12 cellular contexts compared by ENCODE assay signal in genomic region chr2:207683879-207684627, GRCh38. TPM values are rescaled to one million over a fixed set of nuclear protein-coding genes. Genes with fewer than 3 reads are reported as not detected.
DNase-seq lines count a peak whose midpoint lies in the region; ATAC-seq, FAIRE-seq and TF ChIP-seq lines count a peak whose summit lies in the region.
"Had no signal": no experiment of that assay in that cellular context is flagged by ENCODE, and none has a peak within 500 bp of the region (broad histone marks: within the 10 kb centered on the region; RNA-seq: fewer than 3 reads in every experiment).

No MANE protein-coding gene starts in this region.

- no peak overlapping the region for H3K56ac ChIP-seq in mesendoderm (ENCODE audit: low read length)

- H3K9me3 ChIP-seq in astrocyte (ENCODE audit: insufficient read depth, low read depth, low read length), result no peaks in the 10 kb centered on the region
- H3K9me3 ChIP-seq in aorta (ENCODE audit: control insufficient read depth, low read length), result no peaks in the 10 kb centered on the region
- no peaks in the 10 kb centered on the region for H3K9me3 ChIP-seq in neuronal stem cell (replicated peaks in 1 of 2; ENCODE audit: control insufficient read depth in 2 of 2, insufficient read depth in 1 of 2, low read depth in 1 of 2, low read length in 2 of 2)
- H3K9me3 ChIP-seq: pancreas had no signal

- H3K4ac ChIP-seq in mesendoderm (ENCODE audit: low read depth, low read length) (no peak overlapping the region), neuronal stem cell (ENCODE audit: low read length) (no peak overlapping the region)

- H3K79me1 ChIP-seq in mesendoderm (ENCODE audit: low read length), result no peaks in the 10 kb centered on the region
- no peaks in the 10 kb centered on the region for H3K79me1 ChIP-seq in neuronal stem cell (ENCODE audit: low read depth, low read length)

- no peak overlapping the region for H3K27ac Mint-ChIP-seq in astrocyte (ENCODE audit: unreplicated experiment)
- H3K27ac Mint-ChIP-seq: activated CD4-positive, alpha-beta T cell treated with anti-CD3 and anti-CD28 coated beads for 36 hours had no signal

- no peak overlapping the region for H4K8ac ChIP-seq in mesendoderm (ENCODE audit: low read depth, low read length)
- H4K8ac ChIP-seq in neuronal stem cell (ENCODE audit: low read depth, low read length), result no peak overlapping the region

- H2BK12ac ChIP-seq in neuronal stem cell (ENCODE audit: low read length), result no peak overlapping the region

- H2BK5ac ChIP-seq in mesendoderm (ENCODE audit: low read length) (no peak overlapping the region), neuronal stem cell (ENCODE audit: low read length) (no peak overlapping the region)

- no peaks in the 10 kb centered on the region for H3K79me2 ChIP-seq in astrocyte (ENCODE audit: insufficient read depth, low read length)
- H3K79me2 ChIP-seq in mesendoderm (ENCODE audit: control insufficient read depth, insufficient read depth, low read length), result no peaks in the 10 kb centered on the region

- peaks cover 12% of the 10 kb centered on the region for H3K4me1 Mint-ChIP-seq in astrocyte (ENCODE audit: low read depth, unreplicated experiment)

- H3K14ac ChIP-seq in neuronal stem cell (ENCODE audit: low read length), result no peak overlapping the region

- no peak for TF ChIP-seq CTCF in astrocyte (IDR thresholded peaks at IDR 0.05; ENCODE audit: insufficient read depth, low read depth, low read length)

- H3K4me2 ChIP-seq in astrocyte (ENCODE audit: low read length) (peak overlapping the region; percentile 66), mesendoderm (ENCODE audit: low read length) (no peak overlapping the region), neuronal stem cell (ENCODE audit: insufficient read depth, low read length, poor library complexity, severe bottlenecking) (no peak overlapping the region)

- H3K4me1 ChIP-seq in astrocyte (ENCODE audit: insufficient read depth, low read length) (peaks cover 14% of the 10 kb centered on the region), mesendoderm (ENCODE audit: control insufficient read depth, low read depth, low read length) (no peaks in the 10 kb centered on the region), aorta (ENCODE audit: control insufficient read depth in 1 of 2, insufficient read depth in 2 of 2, low read length in 2 of 2) (no peaks in the 10 kb centered on the region), neuronal stem cell (ENCODE audit: control insufficient read depth in 2 of 2, insufficient read depth in 1 of 2, low read depth in 1 of 2, low read length in 2 of 2) (no peaks in the 10 kb centered on the region)
- H3K4me1 ChIP-seq: pancreas had no signal

- H3K18ac ChIP-seq in mesendoderm (ENCODE audit: low read length) (no peak overlapping the region), neuronal stem cell (ENCODE audit: low read length) (no peak overlapping the region)

- H3K23ac ChIP-seq in mesendoderm (ENCODE audit: low read length) (no peak overlapping the region), neuronal stem cell (ENCODE audit: low read depth, low read length, poor library complexity) (no peak overlapping the region)

- H2BK120ac ChIP-seq in mesendoderm (ENCODE audit: low read depth, low read length) (no peak overlapping the region), neuronal stem cell (ENCODE audit: low read depth, low read length) (no peak overlapping the region)

- no peak overlapping the region for H4K91ac ChIP-seq in neuronal stem cell (ENCODE audit: low read depth, low read length, poor library complexity)

- peaks cover 2% of the 10 kb centered on the region for H3K27me3 Mint-ChIP-seq in astrocyte (ENCODE audit: low read depth, unreplicated experiment)

- H4K20me1 ChIP-seq in astrocyte (ENCODE audit: insufficient read depth, low read length), result no peaks in the 10 kb centered on the region

- H3K4me3 Mint-ChIP-seq in astrocyte (ENCODE audit: unreplicated experiment), result no peak overlapping the region
- H3K4me3 Mint-ChIP-seq: activated CD4-positive, alpha-beta T cell treated with anti-CD3 and anti-CD28 coated beads for 36 hours had no signal

- no peaks in the 10 kb centered on the region for H3K9me3 Mint-ChIP-seq in astrocyte (ENCODE audit: unreplicated experiment)

- H3K4me3 ChIP-seq in astrocyte (ENCODE audit: insufficient read depth, low read depth, low read length) (peak overlapping the region; percentile 11), mesendoderm (ENCODE audit: low read length) (no peak overlapping the region), aorta (ENCODE audit: low read length in 2 of 2) (no peak overlapping the region), neuronal stem cell (ENCODE audit: low read length in 2 of 2) (no peak overlapping the region)
- H3K4me3 ChIP-seq: pancreas had no signal

- H3K36me3 Mint-ChIP-seq in astrocyte (ENCODE audit: low read depth, unreplicated experiment), result no peaks in the 10 kb centered on the region

- peak; percentile 64 for DNase-seq in AG20443 (ENCODE audit: low spot score)
- peak; percentile 72 for DNase-seq in HT-29 (ENCODE audit: low spot score)
- DNase-seq in astrocyte (ENCODE audit: low read depth), result peak; percentile 89
- DNase-seq in kidney glomerular epithelial cell (lab: John Stamatoyannopoulos, UW), result peak; percentile 96
- DNase-seq in erythroblast (lab: John Stamatoyannopoulos, UW), result no peak
- no peak for DNase-seq in mesendoderm
- DNase-seq in aorta, result no peak
- no peak for DNase-seq in neuronal stem cell (ENCODE audit: low spot score)
- DNase-seq: activated CD4-positive, alpha-beta T cell treated with anti-CD3 and anti-CD28 coated beads for 36 hours; NCI-H1105 had no signal

- H3K27ac ChIP-seq in astrocyte (ENCODE audit: low read depth, low read length), result peak overlapping the region; percentile 27
- H3K27ac ChIP-seq in mesendoderm (ENCODE audit: low read depth, low read length), result no peak overlapping the region
- H3K27ac ChIP-seq in aorta (ENCODE audit: low read depth in 1 of 2, low read length in 2 of 2), result no peak overlapping the region
- no peak overlapping the region for H3K27ac ChIP-seq in neuronal stem cell (replicated peaks; ENCODE audit: low read length)
- H3K27ac ChIP-seq: pancreas, RWPE1 had no signal

- H2BK15ac ChIP-seq in mesendoderm (replicated peaks; ENCODE audit: low read depth) (no peak overlapping the region), neuronal stem cell (ENCODE audit: low read length) (no peak overlapping the region)

- WGBS in mesendoderm (ENCODE audit: extremely low coverage, insufficient coverage, low lambda C conversion rate), result no CpG with 5 or more reads among the region's 3 CpGs
- WGBS in aorta, 2 donors, result 45 to 49% methylated on average over 3 of the region's 3 CpGs
- no CpG with 5 or more reads among the region's 3 CpGs for WGBS in neuronal stem cell (ENCODE audit: extremely low coverage in 2 of 2, insufficient read length in 2 of 2, insufficient replicate concordance in 1 of 2), 2 donors

- H3K36me3 ChIP-seq in astrocyte (ENCODE audit: insufficient read depth, low read length) (no peaks in the 10 kb centered on the region), mesendoderm (ENCODE audit: control insufficient read depth, insufficient read depth, low read length) (no peaks in the 10 kb centered on the region), aorta (ENCODE audit: control insufficient read depth in 1 of 2, insufficient read depth in 2 of 2, low read length in 1 of 2) (no peaks in the 10 kb centered on the region), neuronal stem cell (replicated peaks in 1 of 2; ENCODE audit: control insufficient read depth in 2 of 2, insufficient read depth in 2 of 2, low read length in 2 of 2) (no peaks in the 10 kb centered on the region)
- H3K36me3 ChIP-seq: pancreas had no signal

- no peak for TF ChIP-seq POLR2A in erythroblast (IDR thresholded peaks at IDR 0.05; ENCODE audit: low read length)

- FAIRE-seq in astrocyte (lab: Jason Lieb, UNC), result peak; percentile 86
- FAIRE-seq: pancreas had no signal

- no peaks in the 10 kb centered on the region for H3K27me3 ChIP-seq in astrocyte (ENCODE audit: insufficient read depth, low read length)
- no peaks in the 10 kb centered on the region for H3K27me3 ChIP-seq in mesendoderm (ENCODE audit: insufficient read depth, low read length, poor library complexity)
- H3K27me3 ChIP-seq in aorta (ENCODE audit: control insufficient read depth in 1 of 2, insufficient read depth in 2 of 2, low read length in 1 of 2), result no peaks in the 10 kb centered on the region
- no peaks in the 10 kb centered on the region for H3K27me3 ChIP-seq in neuronal stem cell (ENCODE audit: control insufficient read depth in 3 of 3, insufficient read depth in 3 of 3, low read depth in 1 of 3, low read length in 3 of 3)
- H3K27me3 ChIP-seq: pancreas had no signal

- H3K9ac ChIP-seq in astrocyte (ENCODE audit: low read length) (peak overlapping the region; percentile 13), mesendoderm (ENCODE audit: low read length) (no peak overlapping the region), neuronal stem cell (ENCODE audit: low read depth, low read length, poor library complexity) (no peak overlapping the region)

- no peak for ATAC-seq in aorta (ENCODE audit: low FRiP score)
- ATAC-seq: activated CD4-positive, alpha-beta T cell treated with anti-CD3 and anti-CD28 coated beads for 36 hours; pancreas had no signal

- no peak overlapping the region for H2AK5ac ChIP-seq in mesendoderm (ENCODE audit: low read length)
- no peak overlapping the region for H2AK5ac ChIP-seq in neuronal stem cell (ENCODE audit: low read depth, low read length)

- intact Hi-C loops in aorta (cut with DNase I), result no loop called here

- no peak overlapping the region for H4K5ac ChIP-seq in mesendoderm (ENCODE audit: low read length)

- no peak overlapping the region for H2AFZ ChIP-seq in astrocyte (ENCODE audit: low read depth, low read length)
- H2AFZ ChIP-seq in neuronal stem cell (ENCODE audit: low read length), result no peak overlapping the region

RNA-seq across cellular contexts. Expression of gene CCNYL1, which starts 27.4 kb away (rescaled TPM):
- total RNA-seq in HT-29 (2014; rRNA removed; shearing (Covaris generic)), result 3.2 and 4.7 TPM in 2 replicates
- total RNA-seq in astrocyte (26.2 and 35.2 TPM in 2 replicates), aorta (10 to 100 TPM; 22.4 to 37.1 TPM)
- polyA plus RNA-seq in mesendoderm (2013, experiment 1 of 2), result 21.5 TPM
- 22.0 TPM for polyA plus RNA-seq in mesendoderm (2013, experiment 2 of 2)
- polyA plus RNA-seq in aorta, result 10 to 100 TPM in 1 of 2 donors, 1 to 10 TPM in 1; 10.0 to 19.4 TPM
- polyA plus RNA-seq in neuronal stem cell (2013, experiment 1 of 2), result 24.1 TPM
- 23.5 TPM for polyA plus RNA-seq in neuronal stem cell (2013, experiment 2 of 2)

RNA-seq across cellular contexts. Expression of gene METTL21A, which starts 58.9 kb away (rescaled TPM):
- total RNA-seq in HT-29 (2014; rRNA removed; shearing (Covaris generic)), result 40.9 and 61.7 TPM in 2 replicates
- total RNA-seq in astrocyte, result 16.1 and 16.8 TPM in 2 replicates
- 49.6 TPM for polyA plus RNA-seq in mesendoderm (2013, experiment 1 of 2)
- 49.7 TPM for polyA plus RNA-seq in mesendoderm (2013, experiment 2 of 2)
- 10 to 100 TPM in 1 of 2 donors, 1 to 10 TPM in 1; 6.7 to 11.1 TPM for total RNA-seq in aorta
- polyA plus RNA-seq in aorta, result 10 to 100 TPM in 1 of 2 donors, 1 to 10 TPM in 1; 6.6 to 15.4 TPM
- polyA plus RNA-seq in neuronal stem cell (2013, experiment 1 of 2), result 58.1 TPM
- polyA plus RNA-seq in neuronal stem cell (2013, experiment 2 of 2), result 58.4 TPM

Comparison
In these comparisons a context has a peak if more than half of its experiments do, and no peak if none do; other contexts are left out.
1. DNase-seq: peak in AG20443 (single experiment), HT-29 (single experiment), astrocyte (single experiment) and kidney glomerular epithelial cell (single experiment); none in erythroblast (0 of 2), mesendoderm (single experiment), aorta (0 of 2) and neuronal stem cell (single experiment).